17 cellular contexts compared by ENCODE assay signal in genomic region chr19:41339936-41340335, GRCh38. TPM values are rescaled to one million over a fixed set of nuclear protein-coding genes. Genes with fewer than 3 reads are reported as not detected.
DNase-seq lines count a peak whose midpoint lies in the region; ATAC-seq, FAIRE-seq and TF ChIP-seq lines count a peak whose summit lies in the region.
"Had no signal": no experiment of that assay in that cellular context is flagged by ENCODE, and none has a peak within 500 bp of the region (broad histone marks: within the 10 kb centered on the region; RNA-seq: fewer than 3 reads in every experiment).

No MANE protein-coding gene starts in this region.

- FAIRE-seq in RCC 7860 (lab: Jason Lieb, UNC), result peak; percentile 90
- FAIRE-seq: colon had no signal

- H3K27me3 Mint-ChIP-seq in activated CD8-positive, alpha-beta T cell treated with anti-CD3 and anti-CD28 coated beads, Interleukin-2, amount 10 ng/mL, durations not matched to agents 7 days and 5 days (ENCODE audit: low read depth), result no peaks in the 10 kb centered on the region
- no peaks in the 10 kb centered on the region for H3K27me3 Mint-ChIP-seq in activated CD8-positive, alpha-beta T cell treated with anti-CD3 and anti-CD28 coated beads for 36 hours
- H3K27me3 Mint-ChIP-seq: stimulated activated naive CD8-positive, alpha-beta T cell treated with anti-CD3 and anti-CD28 coated beads, Interleukin-15, Interleukin-2, amounts not matched to agents 100 ng/mL and 50 ng/mL, for 24 hours had no signal

- no peaks in the 10 kb centered on the region for H3K9me3 ChIP-seq in effector memory CD4-positive, alpha-beta T cell (ENCODE audit: control insufficient read depth, low read length)
- H3K9me3 ChIP-seq: esophagus squamous epithelium had no signal

- no peak for ATAC-seq in activated CD8-positive, alpha-beta T cell treated with anti-CD3 and anti-CD28 coated beads, Interleukin-2, amount 10 ng/mL, durations not matched to agents 7 days and 5 days
- ATAC-seq in activated CD8-positive, alpha-beta T cell treated with anti-CD3 and anti-CD28 coated beads for 36 hours, result no peak
- ATAC-seq in stimulated activated effector memory CD8-positive, alpha-beta T cell treated with anti-CD3 and anti-CD28 coated beads, Interleukin-12 subunit alpha, Interleukin-12 subunit beta, amount 100 ng/mL, for 72 hours, result no peak

- H3K27ac ChIP-seq in effector memory CD4-positive, alpha-beta T cell (ENCODE audit: insufficient read depth, low read length, poor library complexity, severe bottlenecking), result no peak overlapping the region
- H3K27ac ChIP-seq: esophagus squamous epithelium, skin epidermis had no signal

- no peak overlapping the region for H3K4me3 Mint-ChIP-seq in activated CD8-positive, alpha-beta T cell treated with anti-CD3 and anti-CD28 coated beads, Interleukin-2, amount 10 ng/mL, durations not matched to agents 7 days and 5 days
- no peak overlapping the region for H3K4me3 Mint-ChIP-seq in activated CD8-positive, alpha-beta T cell treated with anti-CD3 and anti-CD28 coated beads for 36 hours
- no peak overlapping the region for H3K4me3 Mint-ChIP-seq in stimulated activated effector memory CD8-positive, alpha-beta T cell treated with anti-CD3 and anti-CD28 coated beads, Interleukin-12 subunit alpha, Interleukin-12 subunit beta, amount 100 ng/mL, for 72 hours
- H3K4me3 Mint-ChIP-seq: stimulated activated naive CD8-positive, alpha-beta T cell treated with anti-CD3 and anti-CD28 coated beads, Interleukin-15, Interleukin-2, amounts not matched to agents 100 ng/mL and 50 ng/mL, for 24 hours had no signal

- intact Hi-C loops in activated CD8-positive, alpha-beta T cell treated with anti-CD3 and anti-CD28 coated beads for 36 hours (cut with micrococcal nuclease), result no loop called here

- peak overlapping the region; percentile 56 for H3K27ac Mint-ChIP-seq in activated CD8-positive, alpha-beta T cell treated with anti-CD3 and anti-CD28 coated beads, Interleukin-2, amount 10 ng/mL, durations not matched to agents 7 days and 5 days
- H3K27ac Mint-ChIP-seq in activated CD8-positive, alpha-beta T cell treated with anti-CD3 and anti-CD28 coated beads for 36 hours, result no peak overlapping the region
- H3K27ac Mint-ChIP-seq in stimulated activated effector memory CD8-positive, alpha-beta T cell treated with anti-CD3 and anti-CD28 coated beads, Interleukin-12 subunit alpha, Interleukin-12 subunit beta, amount 100 ng/mL, for 72 hours, result peak overlapping the region; percentile 78
- H3K27ac Mint-ChIP-seq: stimulated activated naive CD8-positive, alpha-beta T cell treated with anti-CD3 and anti-CD28 coated beads, Interleukin-15, Interleukin-2, amounts not matched to agents 100 ng/mL and 50 ng/mL, for 24 hours had no signal

- no peak overlapping the region for H3K4me3 ChIP-seq in epithelial cell of proximal tubule (ENCODE audit: low read depth, low read length)
- H3K4me3 ChIP-seq in effector memory CD4-positive, alpha-beta T cell (ENCODE audit: insufficient read depth, low read depth, low read length, poor library complexity, severe bottlenecking), result no peak overlapping the region
- H3K4me3 ChIP-seq: esophagus squamous epithelium, lung, skin epidermis had no signal

- CTCF ChIA-PET in activated CD8-positive, alpha-beta T cell treated with anti-CD3 and anti-CD28 coated beads, Interleukin-2, amount 10 ng/mL, durations not matched to agents 7 days and 5 days (lab: Charles Lee), result no interaction called here
- CTCF ChIA-PET in activated CD8-positive, alpha-beta T cell treated with anti-CD3 and anti-CD28 coated beads for 36 hours (lab: Charles Lee), result no interaction called here

- H3K9me3 Mint-ChIP-seq in activated CD8-positive, alpha-beta T cell treated with anti-CD3 and anti-CD28 coated beads, Interleukin-2, amount 10 ng/mL, durations not matched to agents 7 days and 5 days (ENCODE audit: insufficient read depth), result no peaks in the 10 kb centered on the region
- no peaks in the 10 kb centered on the region for H3K9me3 Mint-ChIP-seq in activated CD8-positive, alpha-beta T cell treated with anti-CD3 and anti-CD28 coated beads for 36 hours
- H3K9me3 Mint-ChIP-seq in stimulated activated effector memory CD8-positive, alpha-beta T cell treated with anti-CD3 and anti-CD28 coated beads, Interleukin-12 subunit alpha, Interleukin-12 subunit beta, amount 100 ng/mL, for 72 hours, result no peaks in the 10 kb centered on the region
- H3K9me3 Mint-ChIP-seq: stimulated activated naive CD8-positive, alpha-beta T cell treated with anti-CD3 and anti-CD28 coated beads, Interleukin-15, Interleukin-2, amounts not matched to agents 100 ng/mL and 50 ng/mL, for 24 hours had no signal

- H3K27me3 ChIP-seq in effector memory CD4-positive, alpha-beta T cell (replicated peaks; ENCODE audit: control insufficient read depth, insufficient read depth, low read length, poor library complexity, severe bottlenecking), result no peaks in the 10 kb centered on the region
- H3K27me3 ChIP-seq: esophagus squamous epithelium had no signal

- POLR2A ChIA-PET in activated CD8-positive, alpha-beta T cell treated with anti-CD3 and anti-CD28 coated beads, Interleukin-2, amount 10 ng/mL, durations not matched to agents 7 days and 5 days (lab: Charles Lee), result no interaction called here
- POLR2A ChIA-PET in activated CD8-positive, alpha-beta T cell treated with anti-CD3 and anti-CD28 coated beads for 36 hours (lab: Charles Lee), result interaction anchor here (0.9 to 2.0 kb wide), 3 partner anchors 8 to 11 kb away, joined by 4 to 10 read pairs (median 9); no protein-coding TSS in a partner anchor

- peaks cover 67% of the 10 kb centered on the region for H3K36me3 Mint-ChIP-seq in activated CD8-positive, alpha-beta T cell treated with anti-CD3 and anti-CD28 coated beads, Interleukin-2, amount 10 ng/mL, durations not matched to agents 7 days and 5 days (ENCODE audit: low read depth)
- peaks cover 46% of the 10 kb centered on the region for H3K36me3 Mint-ChIP-seq in activated CD8-positive, alpha-beta T cell treated with anti-CD3 and anti-CD28 coated beads for 36 hours (ENCODE audit: low read depth)
- H3K36me3 Mint-ChIP-seq in stimulated activated effector memory CD8-positive, alpha-beta T cell treated with anti-CD3 and anti-CD28 coated beads, Interleukin-12 subunit alpha, Interleukin-12 subunit beta, amount 100 ng/mL, for 72 hours, result peaks cover 100% of the 10 kb centered on the region

- H3K4me1 Mint-ChIP-seq in activated CD8-positive, alpha-beta T cell treated with anti-CD3 and anti-CD28 coated beads, Interleukin-2, amount 10 ng/mL, durations not matched to agents 7 days and 5 days (ENCODE audit: low read depth), result peaks cover 60% of the 10 kb centered on the region
- peaks cover 36% of the 10 kb centered on the region for H3K4me1 Mint-ChIP-seq in activated CD8-positive, alpha-beta T cell treated with anti-CD3 and anti-CD28 coated beads for 36 hours (ENCODE audit: low read depth)
- H3K4me1 Mint-ChIP-seq in stimulated activated effector memory CD8-positive, alpha-beta T cell treated with anti-CD3 and anti-CD28 coated beads, Interleukin-12 subunit alpha, Interleukin-12 subunit beta, amount 100 ng/mL, for 72 hours, result peaks cover 42% of the 10 kb centered on the region

- no peak for DNase-seq in activated CD8-positive, alpha-beta T cell treated with anti-CD3 and anti-CD28 coated beads, Interleukin-2, amount 10 ng/mL, durations not matched to agents 7 days and 5 days
- no peak for DNase-seq in activated CD8-positive, alpha-beta T cell treated with anti-CD3 and anti-CD28 coated beads for 36 hours
- DNase-seq in RCC 7860 (ENCODE audit: low spot score), result peak; percentile 86
- DNase-seq in epithelial cell of proximal tubule (ENCODE audit: low read depth), result peak; percentile 76
- no peak for DNase-seq in stimulated activated effector memory CD8-positive, alpha-beta T cell treated with anti-CD3 and anti-CD28 coated beads, Interleukin-12 subunit alpha, Interleukin-12 subunit beta, amount 100 ng/mL, for 72 hours (ENCODE audit: low spot score in 2 of 2)
- no peak for DNase-seq in amygdala (lab: John Stamatoyannopoulos, UW)
- DNase-seq in effector memory CD4-positive, alpha-beta T cell, result no peak
- no peak for DNase-seq in DMS 273 (lab: John Stamatoyannopoulos, UW; ENCODE audit: unreplicated experiment)
- DNase-seq: 8988T; activated CD8-positive, alpha-beta memory T cell treated with anti-CD3 and anti-CD28 coated beads, Interleukin-2, amount 50 U/mL, for 4 hours; activated naive CD4-positive, alpha-beta T cell treated with anti-CD3 and anti-CD28 coated beads, Interleukin-2, amount 50 U/mL, for 16 hours; esophagus squamous epithelium; nucleus accumbens had no signal

- peaks cover 24% of the 10 kb centered on the region for H3K4me1 ChIP-seq in effector memory CD4-positive, alpha-beta T cell (ENCODE audit: control insufficient read depth, insufficient read depth, low read length, poor library complexity, severe bottlenecking)

- H3K36me3 ChIP-seq in effector memory CD4-positive, alpha-beta T cell (ENCODE audit: control insufficient read depth, insufficient read depth, low read length), result peaks cover 80% of the 10 kb centered on the region

- TF ChIP-seq CTCF in activated CD8-positive, alpha-beta T cell treated with anti-CD3 and anti-CD28 coated beads for 36 hours (IDR thresholded peaks at IDR 0.05), result no peak
- TF ChIP-seq CTCF in epithelial cell of proximal tubule (conservative IDR thresholded peaks at IDR 0.05; ENCODE audit: low read depth, low read length), result no peak

RNA-seq across cellular contexts. Expression of gene TGFB1, which starts 13.8 kb away (rescaled TPM):
- total RNA-seq in activated CD8-positive, alpha-beta T cell treated with anti-CD3 and anti-CD28 coated beads, Interleukin-2, amount 10 ng/mL, durations not matched to agents 7 days and 5 days, result 100 to 1,000 TPM; 210 to 231 TPM
- 100 to 1,000 TPM; 112 to 123 TPM for total RNA-seq in activated CD8-positive, alpha-beta T cell treated with anti-CD3 and anti-CD28 coated beads for 36 hours
- 8.5 and 24.3 TPM in 2 replicates for total RNA-seq in epithelial cell of proximal tubule

RNA-seq across cellular contexts. Expression of gene B9D2, which starts 24.0 kb away (rescaled TPM):
- total RNA-seq in activated CD8-positive, alpha-beta T cell treated with anti-CD3 and anti-CD28 coated beads, Interleukin-2, amount 10 ng/mL, durations not matched to agents 7 days and 5 days, result 10 to 100 TPM; 10.6 to 12.8 TPM
- 1 to 10 TPM; 3.1 to 5.1 TPM for total RNA-seq in activated CD8-positive, alpha-beta T cell treated with anti-CD3 and anti-CD28 coated beads for 36 hours
- 5.3 and 22.9 TPM in 2 replicates for total RNA-seq in epithelial cell of proximal tubule

RNA-seq across cellular contexts. Expression of gene CCDC97, which starts 30.0 kb away (rescaled TPM):
- total RNA-seq in activated CD8-positive, alpha-beta T cell treated with anti-CD3 and anti-CD28 coated beads, Interleukin-2, amount 10 ng/mL, durations not matched to agents 7 days and 5 days, result 10 to 100 TPM; 33.5 to 36.1 TPM
- 10 to 100 TPM; 15.9 to 20.4 TPM for total RNA-seq in activated CD8-positive, alpha-beta T cell treated with anti-CD3 and anti-CD28 coated beads for 36 hours
- 11.4 and 11.6 TPM in 2 replicates for total RNA-seq in epithelial cell of proximal tubule

RNA-seq across cellular contexts. Expression of gene TMEM91, which starts 36.4 kb away (rescaled TPM):
- 1 to 10 TPM; 5.3 to 6.4 TPM for total RNA-seq in activated CD8-positive, alpha-beta T cell treated with anti-CD3 and anti-CD28 coated beads, Interleukin-2, amount 10 ng/mL, durations not matched to agents 7 days and 5 days
- 1 to 10 TPM; 8.9 to 9.1 TPM for total RNA-seq in activated CD8-positive, alpha-beta T cell treated with anti-CD3 and anti-CD28 coated beads for 36 hours
- total RNA-seq in epithelial cell of proximal tubule, result 2.7 and 3.5 TPM in 2 replicates

RNA-seq across cellular contexts. Expression of gene EXOSC5, which starts 57.2 kb away (rescaled TPM):
- total RNA-seq in activated CD8-positive, alpha-beta T cell treated with anti-CD3 and anti-CD28 coated beads, Interleukin-2, amount 10 ng/mL, durations not matched to agents 7 days and 5 days, result 10 to 100 TPM; 25.3 to 26.6 TPM
- 10 to 100 TPM; 46.6 to 47.0 TPM for total RNA-seq in activated CD8-positive, alpha-beta T cell treated with anti-CD3 and anti-CD28 coated beads for 36 hours
- total RNA-seq in epithelial cell of proximal tubule, result 23.7 and 43.8 TPM in 2 replicates

Comparison
In these comparisons a context has a peak if more than half of its experiments do, and no peak if none do; other contexts are left out.
1. DNase-seq: peak in RCC 7860 (single experiment) and epithelial cell of proximal tubule (single experiment); none in activated CD8-positive, alpha-beta T cell treated with anti-CD3 and anti-CD28 coated beads, Interleukin-2, amount 10 ng/mL, durations not matched to agents 7 days and 5 days (single experiment), activated CD8-positive, alpha-beta T cell treated with anti-CD3 and anti-CD28 coated beads for 36 hours (single experiment), stimulated activated effector memory CD8-positive, alpha-beta T cell treated with anti-CD3 and anti-CD28 coated beads, Interleukin-12 subunit alpha, Interleukin-12 subunit beta, amount 100 ng/mL, for 72 hours (0 of 2), amygdala (0 of 56), effector memory CD4-positive, alpha-beta T cell (0 of 3) and DMS 273 (single experiment).